8 cellular contexts compared by ENCODE assay signal in genomic region chr20:36305602-36306556, GRCh38. TPM values are rescaled to one million over a fixed set of nuclear protein-coding genes. Genes with fewer than 3 reads are reported as not detected.
A peak's percentile ranks its signal among the peaks of the same experiment; 100 is the strongest.
DNase-seq lines count a peak whose midpoint lies in the region; ATAC-seq and TF ChIP-seq lines count a peak whose summit lies in the region.

A gene with protein sequence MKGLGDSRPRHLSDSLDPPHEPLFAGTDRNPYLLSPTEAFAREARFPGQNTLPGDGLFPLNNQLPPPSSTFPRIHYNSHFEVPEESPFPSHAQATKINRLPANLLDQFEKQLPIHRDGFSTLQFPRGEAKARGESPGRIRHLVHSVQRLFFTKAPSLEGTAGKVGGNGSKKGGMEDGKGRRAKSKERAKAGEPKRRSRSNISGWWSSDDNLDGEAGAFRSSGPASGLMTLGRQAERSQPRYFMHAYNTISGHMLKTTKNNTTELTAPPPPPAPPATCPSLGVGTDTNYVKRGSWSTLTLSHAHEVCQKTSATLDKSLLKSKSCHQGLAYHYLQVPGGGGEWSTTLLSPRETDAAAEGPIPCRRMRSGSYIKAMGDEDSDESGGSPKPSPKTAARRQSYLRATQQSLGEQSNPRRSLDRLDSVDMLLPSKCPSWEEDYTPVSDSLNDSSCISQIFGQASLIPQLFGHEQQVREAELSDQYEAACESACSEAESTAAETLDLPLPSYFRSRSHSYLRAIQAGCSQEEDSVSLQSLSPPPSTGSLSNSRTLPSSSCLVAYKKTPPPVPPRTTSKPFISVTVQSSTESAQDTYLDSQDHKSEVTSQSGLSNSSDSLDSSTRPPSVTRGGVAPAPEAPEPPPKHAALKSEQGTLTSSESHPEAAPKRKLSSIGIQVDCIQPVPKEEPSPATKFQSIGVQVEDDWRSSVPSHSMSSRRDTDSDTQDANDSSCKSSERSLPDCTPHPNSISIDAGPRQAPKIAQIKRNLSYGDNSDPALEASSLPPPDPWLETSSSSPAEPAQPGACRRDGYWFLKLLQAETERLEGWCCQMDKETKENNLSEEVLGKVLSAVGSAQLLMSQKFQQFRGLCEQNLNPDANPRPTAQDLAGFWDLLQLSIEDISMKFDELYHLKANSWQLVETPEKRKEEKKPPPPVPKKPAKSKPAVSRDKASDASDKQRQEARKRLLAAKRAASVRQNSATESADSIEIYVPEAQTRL (plus strand): TSS chr20:36306339. CDS start chr20:36431718, 125,379 bp downstream.

- H3K4me3 Mint-ChIP-seq in activated T-cell treated with anti-CD3 and anti-CD28 coated beads, Interleukin-2, amount 50 U/mL, for 4 hours, result peak within 1 kb of the TSS; percentile 61
- H3K4me3 Mint-ChIP-seq in central memory CD8-positive, alpha-beta T cell, result peak within 1 kb of the TSS; percentile 45

- no peaks in the 10 kb centered on the region for H3K36me3 ChIP-seq in lower lobe of right lung

- H3K4me1 ChIP-seq in lower lobe of right lung, result peaks cover 8% of the 10 kb centered on the region

- peaks cover 4% of the 10 kb centered on the region for H3K4me1 Mint-ChIP-seq in activated T-cell treated with anti-CD3 and anti-CD28 coated beads, Interleukin-2, amount 50 U/mL, for 4 hours (ENCODE audit: low read depth)
- H3K4me1 Mint-ChIP-seq in central memory CD8-positive, alpha-beta T cell, result no peaks in the 10 kb centered on the region

- H3K9me3 Mint-ChIP-seq in activated T-cell treated with anti-CD3 and anti-CD28 coated beads, Interleukin-2, amount 50 U/mL, for 4 hours, result no peaks in the 10 kb centered on the region
- H3K9me3 Mint-ChIP-seq in central memory CD8-positive, alpha-beta T cell, result no peaks in the 10 kb centered on the region

- peak; percentile 44 to 53 for ATAC-seq in activated T-cell treated with anti-CD3 and anti-CD28 coated beads, Interleukin-2, amount 50 U/mL, for 4 hours
- no peak for ATAC-seq in central memory CD8-positive, alpha-beta T cell (replicated peaks; ENCODE audit: extremely low read depth, poor library complexity, severe bottlenecking)
- ATAC-seq in lower lobe of right lung (no peak), GM21367 (IDR thresholded peaks at IDR 0.05; ENCODE audit: unreplicated experiment) (no peak), GM21619 (IDR thresholded peaks at IDR 0.05; ENCODE audit: unreplicated experiment) (no peak)

- H3K36me3 Mint-ChIP-seq in activated T-cell treated with anti-CD3 and anti-CD28 coated beads, Interleukin-2, amount 50 U/mL, for 4 hours (ENCODE audit: insufficient read depth), result no peaks in the 10 kb centered on the region
- H3K36me3 Mint-ChIP-seq in central memory CD8-positive, alpha-beta T cell (ENCODE audit: insufficient read depth), result peaks cover 2% of the 10 kb centered on the region

- no peak within 1 kb of the TSS for H3K27ac ChIP-seq in lower lobe of right lung

- intact Hi-C loops in lower lobe of right lung (cut with DNase I), result no loop called here

- no peak for TF ChIP-seq CTCF in lower lobe of right lung (IDR thresholded peaks at IDR 0.05)

- H3K9me3 ChIP-seq in lower lobe of right lung, result no peaks in the 10 kb centered on the region

- H3K27me3 ChIP-seq in lower lobe of right lung (ENCODE audit: low read depth), result peaks cover 85% of the 10 kb centered on the region

- peak within 1 kb of the TSS; percentile 19 for H3K4me3 ChIP-seq in lower lobe of right lung

- peaks cover 67% of the 10 kb centered on the region for H3K27me3 Mint-ChIP-seq in activated T-cell treated with anti-CD3 and anti-CD28 coated beads, Interleukin-2, amount 50 U/mL, for 4 hours (ENCODE audit: low read depth)
- H3K27me3 Mint-ChIP-seq in central memory CD8-positive, alpha-beta T cell, result peaks cover 86% of the 10 kb centered on the region

- no peak for DNase-seq in activated T-cell treated with anti-CD3 and anti-CD28 coated beads, Interleukin-2, amount 50 U/mL, for 4 hours
- DNase-seq in activated T-cell treated with anti-CD3 and anti-CD28 coated beads, Interleukin-2, amount 50 U/mL, for 1 hour, result no peak
- no peak for DNase-seq in central memory CD8-positive, alpha-beta T cell (ENCODE audit: low spot score in 2 of 2)
- DNase-seq in lower lobe of right lung, result no peak
- no peak for DNase-seq in ureter (ENCODE audit: low spot score)
- DNase-seq in MV-4-11 (lab: John Stamatoyannopoulos, UW), result no peak

- H3K27ac Mint-ChIP-seq in central memory CD8-positive, alpha-beta T cell (ENCODE audit: low read depth), result no peak within 1 kb of the TSS

RNA-seq across cellular contexts. Expression of the gene that starts here (rescaled TPM):
- total RNA-seq in activated T-cell treated with anti-CD3 and anti-CD28 coated beads, Interleukin-2, amount 50 U/mL, for 4 hours, result 10 to 100 TPM; 11.6 to 18.4 (median 12.3) TPM
- total RNA-seq in lower lobe of right lung, result 59.3 TPM
- total RNA-seq in ureter, result 78.5 TPM

Comparison
In these comparisons a context has a peak if more than half of its experiments do, and no peak if none do; other contexts are left out.
1. ATAC-seq: peak in activated T-cell treated with anti-CD3 and anti-CD28 coated beads, Interleukin-2, amount 50 U/mL, for 4 hours (2 of 2); none in central memory CD8-positive, alpha-beta T cell (single experiment), lower lobe of right lung (0 of 2), GM21367 (single experiment) and GM21619 (single experiment).